In genomic region chr1:22857661-22858060, GRCh38 we compare ENCODE assay signal across 8 cellular contexts.
"Had no signal": no experiment of that assay in that cellular context is flagged by ENCODE, and none has a peak within 500 bp of the region (broad histone marks: within the 10 kb centered on the region; RNA-seq: fewer than 3 reads in every experiment).

No MANE protein-coding gene starts in this region.

- DNase-seq: H9, HCEC 1CT, IMR-90 had no signal

- H3K4me3 Mint-ChIP-seq: GM23338, H9 had no signal

- H3K27ac Mint-ChIP-seq: GM23338 had no signal

- H3K9me3 Mint-ChIP-seq: GM23338, H9 had no signal

- H3K4me3 ChIP-seq: GM23338, K562 had no signal

- FAIRE-seq: H1, H54, HTR-8/SVneo, K562 had no signal

- H3K4me2 ChIP-seq: GM23338 had no signal
